In genomic region chr22:16917144-16918003, GRCh38 we compare ENCODE assay signal across 8 cellular contexts.
DNase-seq lines count a peak whose midpoint lies in the region; ATAC-seq lines count a peak whose summit lies in the region.

No MANE protein-coding gene starts in this region.

- CTCF ChIA-PET in naive thymus-derived CD4-positive, alpha-beta T cell (lab: Charles Lee) = interaction anchor here (1.3 to 2.0 kb wide), 3 partner anchors 140 to 584 kb away, joined by 5 to 8 read pairs (median 7); no protein-coding TSS in a partner anchor

- H3K27me3 Mint-ChIP-seq in naive thymus-derived CD4-positive, alpha-beta T cell = peaks cover 19 to 38% (median 29%) of the 10 kb centered on the region in 5 donors

- intact Hi-C loops in naive thymus-derived CD4-positive, alpha-beta T cell (cut with micrococcal nuclease) = loop anchor here (1.0 to 2.0 kb wide), 3 partner anchors 254 to 584 kb away; no protein-coding TSS in a partner anchor

- H3K4me3 ChIP-seq in naive thymus-derived CD4-positive, alpha-beta T cell (ENCODE audit: low read length) = no peak overlapping the region

- no peaks in the 10 kb centered on the region for H3K9me3 Mint-ChIP-seq in naive thymus-derived CD4-positive, alpha-beta T cell
- no peaks in the 10 kb centered on the region for H3K9me3 Mint-ChIP-seq in stimulated activated effector memory CD8-positive, alpha-beta T cell treated with anti-CD3 and anti-CD28 coated beads, Interleukin-12 subunit alpha, Interleukin-12 subunit beta, amount 100 ng/mL, for 72 hours

- H3K4me1 Mint-ChIP-seq in naive thymus-derived CD4-positive, alpha-beta T cell = peaks cover 0 to 6% (median 3%) of the 10 kb centered on the region in 7 donors
- H3K4me1 Mint-ChIP-seq in stimulated activated effector memory CD8-positive, alpha-beta T cell treated with anti-CD3 and anti-CD28 coated beads, Interleukin-12 subunit alpha, Interleukin-12 subunit beta, amount 100 ng/mL, for 72 hours = peaks cover 6% of the 10 kb centered on the region

- peak; percentile 46 for ATAC-seq in HG02588 (IDR thresholded peaks at IDR 0.05; ENCODE audit: unreplicated experiment)
- peak; percentile 47 for ATAC-seq in esophagus mucosa
- no peak for ATAC-seq in naive thymus-derived CD4-positive, alpha-beta T cell
- ATAC-seq in stimulated activated effector memory CD8-positive, alpha-beta T cell treated with anti-CD3 and anti-CD28 coated beads, Interleukin-12 subunit alpha, Interleukin-12 subunit beta, amount 100 ng/mL, for 72 hours = peak; percentile 37
- no peak for ATAC-seq in GM19324 (IDR thresholded peaks at IDR 0.05; ENCODE audit: low FRiP score, unreplicated experiment)

- H3K36me3 ChIP-seq in naive thymus-derived CD4-positive, alpha-beta T cell (ENCODE audit: control insufficient read depth in 2 of 3, insufficient read depth in 3 of 3, low read length in 3 of 3) = no peaks in the 10 kb centered on the region

- H3K36me3 Mint-ChIP-seq in naive thymus-derived CD4-positive, alpha-beta T cell = no peaks in the 10 kb centered on the region
- no peaks in the 10 kb centered on the region for H3K36me3 Mint-ChIP-seq in stimulated activated effector memory CD8-positive, alpha-beta T cell treated with anti-CD3 and anti-CD28 coated beads, Interleukin-12 subunit alpha, Interleukin-12 subunit beta, amount 100 ng/mL, for 72 hours

- no peak overlapping the region for H3K27ac ChIP-seq in naive thymus-derived CD4-positive, alpha-beta T cell (ENCODE audit: low read depth, low read length)

- no peak overlapping the region for H3K4me3 Mint-ChIP-seq in naive thymus-derived CD4-positive, alpha-beta T cell
- H3K4me3 Mint-ChIP-seq in stimulated activated effector memory CD8-positive, alpha-beta T cell treated with anti-CD3 and anti-CD28 coated beads, Interleukin-12 subunit alpha, Interleukin-12 subunit beta, amount 100 ng/mL, for 72 hours = no peak overlapping the region

- no peak overlapping the region for H3K27ac Mint-ChIP-seq in naive thymus-derived CD4-positive, alpha-beta T cell
- H3K27ac Mint-ChIP-seq in stimulated activated effector memory CD8-positive, alpha-beta T cell treated with anti-CD3 and anti-CD28 coated beads, Interleukin-12 subunit alpha, Interleukin-12 subunit beta, amount 100 ng/mL, for 72 hours = no peak overlapping the region

- H3K9me3 ChIP-seq in naive thymus-derived CD4-positive, alpha-beta T cell (ENCODE audit: control insufficient read depth in 2 of 3, low read length in 3 of 3) = no peaks in the 10 kb centered on the region

- H3K27me3 ChIP-seq in naive thymus-derived CD4-positive, alpha-beta T cell (ENCODE audit: control insufficient read depth in 2 of 2, insufficient read depth in 2 of 2, low read length in 2 of 2) = no peaks in the 10 kb centered on the region

- no peaks in the 10 kb centered on the region for H3K4me1 ChIP-seq in naive thymus-derived CD4-positive, alpha-beta T cell (ENCODE audit: control insufficient read depth in 2 of 2, insufficient read depth in 2 of 2, low read length in 2 of 2)

- POLR2A ChIA-PET in naive thymus-derived CD4-positive, alpha-beta T cell (lab: Charles Lee) = no interaction called here

- peak; percentile 90 for DNase-seq in COLO829 (ENCODE audit: low spot score)
- peak; percentile 50 to 85 for DNase-seq in NCI-H524 (lab: John Stamatoyannopoulos, UW)
- DNase-seq in activated CD8-positive, alpha-beta memory T cell treated with anti-CD3 and anti-CD28 coated beads for 24 hours = peak; percentile 80
- DNase-seq in naive thymus-derived CD4-positive, alpha-beta T cell = peak; percentile 11 to 60 (median 28)
- peak; percentile 27 to 75 for DNase-seq in stimulated activated effector memory CD8-positive, alpha-beta T cell treated with anti-CD3 and anti-CD28 coated beads, Interleukin-12 subunit alpha, Interleukin-12 subunit beta, amount 100 ng/mL, for 72 hours (ENCODE audit: low spot score in 2 of 2)

Comparison
In these comparisons a context has a peak if more than half of its experiments do, and no peak if none do; other contexts are left out.
1. DNase-seq: peak in every context shown above with its lines; median percentile 90 in COLO829; 80 in activated CD8-positive, alpha-beta memory T cell treated with anti-CD3 and anti-CD28 coated beads for 24 hours; 68 in NCI-H524; 51 in stimulated activated effector memory CD8-positive, alpha-beta T cell treated with anti-CD3 and anti-CD28 coated beads, Interleukin-12 subunit alpha, Interleukin-12 subunit beta, amount 100 ng/mL, for 72 hours; 28 in naive thymus-derived CD4-positive, alpha-beta T cell.
2. ATAC-seq: peak in HG02588 (single experiment), esophagus mucosa (single experiment) and stimulated activated effector memory CD8-positive, alpha-beta T cell treated with anti-CD3 and anti-CD28 coated beads, Interleukin-12 subunit alpha, Interleukin-12 subunit beta, amount 100 ng/mL, for 72 hours (single experiment); none in naive thymus-derived CD4-positive, alpha-beta T cell (single experiment) and GM19324 (single experiment).